ENCODE assay signal across 14 cellular contexts in genomic region chr13:113437408-113438010, GRCh38. TPM values are rescaled to one million over a fixed set of nuclear protein-coding genes. Genes with fewer than 3 reads are reported as not detected.
DNase-seq lines count a peak whose midpoint lies in the region; ATAC-seq and TF ChIP-seq lines count a peak whose summit lies in the region.
"Had no signal": no experiment of that assay in that cellular context is flagged by ENCODE, and none has a peak within 500 bp of the region (broad histone marks: within the 10 kb centered on the region; RNA-seq: fewer than 3 reads in every experiment).

No MANE protein-coding gene starts in this region.

- no peak for TF ChIP-seq RAD21 in SK-N-SH (IDR thresholded peaks at IDR 0.05; ENCODE audit: low read length)

- no peak overlapping the region for H3K27ac ChIP-seq in SK-N-SH (ENCODE audit: low read depth in 2 of 2, low read length in 1 of 2)
- no peak overlapping the region for H3K27ac ChIP-seq in RWPE2 (ENCODE audit: poor library complexity, severe bottlenecking)
- no peak overlapping the region for H3K27ac ChIP-seq in spleen

- ATAC-seq in SK-N-SH treated with all-trans-retinoic acid at 6 μM for 48 hours, result peak; percentile 47; the same call in 2 of the 3 replicates
- peak; percentile 27; the same call in 1 of the 3 replicates for ATAC-seq in RWPE2 (ENCODE audit: low read depth)
- no peak for ATAC-seq in sciatic nerve
- ATAC-seq: activated CD8-positive, alpha-beta T cell treated with anti-CD3 and anti-CD28 coated beads, Interleukin-2, amount 10 ng/mL, durations not matched to agents 7 days and 5 days had no signal

- peaks cover 0 to 2% of the 10 kb centered on the region in 2 experiments for H3K36me3 ChIP-seq in SK-N-SH (replicated peaks in 1 of 2; ENCODE audit: control insufficient read depth in 1 of 2, insufficient read depth in 2 of 2, low read length in 1 of 2)
- H3K36me3 ChIP-seq in RWPE2 (ENCODE audit: low read depth), result no peaks in the 10 kb centered on the region
- peaks cover 0 to 8% (median 0%) of the 10 kb centered on the region in 6 donors for H3K36me3 ChIP-seq in spleen

- TF ChIP-seq POLR2A in spleen (IDR thresholded peaks at IDR 0.05), result no peak

- no peaks in the 10 kb centered on the region for H4K20me1 ChIP-seq in SK-N-SH (ENCODE audit: insufficient read depth)

- no peaks in the 10 kb centered on the region for H3K4me1 ChIP-seq in SK-N-SH (ENCODE audit: control insufficient read depth in 1 of 2, insufficient read depth in 2 of 2, low read depth in 1 of 2, low read length in 1 of 2)
- H3K4me1 ChIP-seq in RWPE2 (ENCODE audit: insufficient read depth, poor library complexity, severe bottlenecking), result no peaks in the 10 kb centered on the region
- H3K4me1 ChIP-seq in spleen, result no peaks in the 10 kb centered on the region

- intact Hi-C loops in spleen (cut with DNase I; ENCODE audit: low total_unique reads) (no loop called here), sciatic nerve (cut with DNase I) (no loop called here)

- H3K4me3 ChIP-seq in SK-N-SH (ENCODE audit: low read depth in 2 of 2, low read length in 1 of 2), result no peak overlapping the region
- H3K4me3 ChIP-seq in RWPE2 (ENCODE audit: severe bottlenecking), result no peak overlapping the region
- H3K4me3 ChIP-seq in spleen, result no peak overlapping the region

- DNase-seq in SK-N-SH, result no peak
- DNase-seq in RWPE2 (ENCODE audit: low spot score), result peak; percentile 41
- DNase-seq in islet precursor cell, result peak; percentile 58
- peak; percentile 71 for DNase-seq in spleen
- no peak for DNase-seq in iPS-NIHi7 (ENCODE audit: extremely low spot score)
- no peak for DNase-seq in sciatic nerve (ENCODE audit: low spot score)
- no peak for DNase-seq in NCI-H1417 (lab: John Stamatoyannopoulos, UW)
- DNase-seq: activated CD8-positive, alpha-beta T cell treated with anti-CD3 and anti-CD28 coated beads, Interleukin-2, amount 10 ng/mL, durations not matched to agents 7 days and 5 days; activated gamma-delta T cell; GF-D8; NCI-H146; NCI-H526 treated with DMSO at 0.1 percent for 48 hours; stimulated activated naive CD4-positive, alpha-beta T cell treated with Interleukin-2 at 50 U/mL for 16 hours had no signal

- H3K79me2 ChIP-seq in SK-N-SH (ENCODE audit: insufficient read depth), result no peaks in the 10 kb centered on the region

- POLR2A ChIA-PET in SK-N-SH (lab: Yijun Ruan, JAX), result no interaction called here

- no peak overlapping the region for H3K4me2 ChIP-seq in SK-N-SH

- TF ChIP-seq EP300 in SK-N-SH (IDR thresholded peaks at IDR 0.05; ENCODE audit: borderline replicate concordance in 1 of 2, low read depth in 1 of 2, low read length in 1 of 2), result no peak

- no peaks in the 10 kb centered on the region for H3K9me2 ChIP-seq in SK-N-SH

- no peak overlapping the region for H3K9ac ChIP-seq in SK-N-SH

- CTCF ChIA-PET in SK-N-SH (lab: Yijun Ruan, JAX), result no interaction called here

- 85% methylated on average over 15 of the region's 17 CpGs for WGBS in SK-N-SH (ENCODE audit: low lambda C conversion rate)
- WGBS in spleen, 5 donors, result 81 to 92% (median 89%) methylated on average over 11 to 17 of the region's 17 CpGs

- no peaks in the 10 kb centered on the region for H3F3A ChIP-seq in SK-N-SH (replicated peaks; ENCODE audit: insufficient read depth)

- TF ChIP-seq CTCF in SK-N-SH (IDR thresholded peaks at IDR 0.05) (no peak), RWPE2 (IDR thresholded peaks at IDR 0.05; ENCODE audit: poor library complexity, severe bottlenecking) (no peak), spleen (IDR thresholded peaks at IDR 0.05 in 8 of 11, conservative IDR thresholded peaks at IDR 0.05 in 3 of 11) (no peak)

- H3K9me3 ChIP-seq in SK-N-SH, result no peaks in the 10 kb centered on the region
- no peaks in the 10 kb centered on the region for H3K9me3 ChIP-seq in RWPE2 (ENCODE audit: severe bottlenecking)
- H3K9me3 ChIP-seq in spleen, result no peaks in the 10 kb centered on the region

- no peak overlapping the region for H2AFZ ChIP-seq in SK-N-SH (ENCODE audit: low read depth)

- H3K27me3 ChIP-seq in SK-N-SH (ENCODE audit: insufficient read depth) (no peaks in the 10 kb centered on the region), RWPE2 (ENCODE audit: insufficient read depth, poor library complexity, severe bottlenecking) (no peaks in the 10 kb centered on the region), spleen (replicated peaks in 1 of 7) (no peaks in the 10 kb centered on the region)

TF ChIP-seq in SK-N-SH treated with all-trans-retinoic acid at 6 μM for 48 hours, 23 proteins besides CTCF, POLR2A, EP300 and RAD21:
- TF ChIP-seq ZC3H10 (CRISPR knock-in tag; IDR thresholded peaks at IDR 0.05) (no peak), GLIS3 (CRISPR knock-in tag; IDR thresholded peaks at IDR 0.05) (no peak)

TF ChIP-seq in SK-N-SH, 30 proteins besides CTCF, POLR2A, EP300 and RAD21:
- no peak for TF ChIP-seq USF1 (IDR thresholded peaks at IDR 0.05; ENCODE audit: borderline replicate concordance, low read depth)
- no peak for TF ChIP-seq SIN3A (IDR thresholded peaks at IDR 0.05; ENCODE audit: borderline replicate concordance, low read depth, low read length)
- no peak for TF ChIP-seq RFX5 (IDR thresholded peaks at IDR 0.05; ENCODE audit: low read length)
- TF ChIP-seq EZH2phosphoT487 (IDR thresholded peaks at IDR 0.05; ENCODE audit: borderline replicate concordance, low read depth), result no peak
- TF ChIP-seq ELF1 (IDR thresholded peaks at IDR 0.05), result no peak
- TF ChIP-seq FOXJ3 (CRISPR knock-in tag; IDR thresholded peaks at IDR 0.05), result no peak
- TF ChIP-seq, protein P1, sequence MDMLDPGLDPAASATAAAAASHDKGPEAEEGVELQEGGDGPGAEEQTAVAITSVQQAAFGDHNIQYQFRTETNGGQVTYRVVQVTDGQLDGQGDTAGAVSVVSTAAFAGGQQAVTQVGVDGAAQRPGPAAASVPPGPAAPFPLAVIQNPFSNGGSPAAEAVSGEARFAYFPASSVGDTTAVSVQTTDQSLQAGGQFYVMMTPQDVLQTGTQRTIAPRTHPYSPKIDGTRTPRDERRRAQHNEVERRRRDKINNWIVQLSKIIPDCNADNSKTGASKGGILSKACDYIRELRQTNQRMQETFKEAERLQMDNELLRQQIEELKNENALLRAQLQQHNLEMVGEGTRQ (IDR thresholded peaks at IDR 0.05; ENCODE audit: borderline replicate concordance, low read depth, low read length), result no peak
- no peak for TF ChIP-seq CHD2 (IDR thresholded peaks at IDR 0.05; ENCODE audit: low read length, partially characterized antibody)
- TF ChIP-seq RXRA (IDR thresholded peaks at IDR 0.05; ENCODE audit: borderline replicate concordance, low read depth), result no peak
- no peak for TF ChIP-seq NRF1 (IDR thresholded peaks at IDR 0.05; ENCODE audit: low read depth, low read length)
- TF ChIP-seq YY1 (IDR thresholded peaks at IDR 0.05; ENCODE audit: low read depth), result no peak
- no peak for TF ChIP-seq RCOR1 (IDR thresholded peaks at IDR 0.05; ENCODE audit: low read length)
- no peak for TF ChIP-seq IRF3 (IDR thresholded peaks at IDR 0.05; ENCODE audit: low read depth, low read length)
- TF ChIP-seq PBX3 (IDR thresholded peaks at IDR 0.05), result no peak
- TF ChIP-seq SMC3 (IDR thresholded peaks at IDR 0.05; ENCODE audit: low read depth, low read length), result no peak

RNA-seq across cellular contexts. Expression of gene ADPRHL1, which starts 15.8 kb away (rescaled TPM):
- 1.0 and 1.2 TPM in 2 replicates for polyA plus RNA-seq in SK-N-SH (2012; rRNA removed)
- polyA plus RNA-seq in SK-N-SH (2012; cell fraction: cytosol; rRNA removed), result 0.64 and 0.81 TPM in 2 replicates
- polyA plus RNA-seq in SK-N-SH (2012; cell fraction: nucleus; rRNA removed), result 4.6 and 4.9 TPM in 2 replicates
- 1 to 10 TPM in 6 of 7 donors, under 1 TPM in 1; 0.74 to 4.3 (median 2.0) TPM for total RNA-seq in spleen
- 1 to 10 TPM in 1 of 3 donors, under 1 TPM in 2; 0.52 to 1.1 (median 0.68) TPM for polyA plus RNA-seq in spleen
- total RNA-seq in sciatic nerve, result 14.5 TPM

RNA-seq across cellular contexts. Expression of gene DCUN1D2, which starts 53.0 kb away (rescaled TPM):
- polyA plus RNA-seq in SK-N-SH (2012; rRNA removed) (11.0 and 13.0 TPM in 2 replicates), spleen (10 to 100 TPM in 2 of 3 donors, 1 to 10 TPM in 1; 6.3 to 12.7 (median 11.1) TPM)
- polyA plus RNA-seq in SK-N-SH (2012; cell fraction: cytosol; rRNA removed), result 7.2 and 7.4 TPM in 2 replicates
- 58.3 and 68.7 TPM in 2 replicates for polyA plus RNA-seq in SK-N-SH (2012; cell fraction: nucleus; rRNA removed)
- total RNA-seq in spleen (10 to 100 TPM; 22.7 to 33.1 (median 26.3) TPM), sciatic nerve (28.3 TPM)

Comparison
In these comparisons a context has a peak if more than half of its experiments do, and no peak if none do; other contexts are left out.
1. DNase-seq: peak in RWPE2 (single experiment), islet precursor cell (single experiment) and spleen (single experiment); none in SK-N-SH (single experiment), iPS-NIHi7 (single experiment), sciatic nerve (single experiment) and NCI-H1417 (0 of 3).